Comparison of ENCODE assay signal across 1 cellular context in genomic region chr13:113822266-113822665, GRCh38.
TF ChIP-seq lines count a peak whose summit lies in the region.

No MANE protein-coding gene starts in this region.

TF ChIP-seq in SK-N-SH, 30 proteins besides CTCF, POLR2A, EP300 and RAD21 (continued from another document):
- TF ChIP-seq GABPA (IDR thresholded peaks at IDR 0.05; ENCODE audit: low read depth) (no peak), RCOR1 (IDR thresholded peaks at IDR 0.05; ENCODE audit: low read length) (no peak), TAF1 (IDR thresholded peaks at IDR 0.05; ENCODE audit: borderline replicate concordance, low read depth, low read length) (no peak), CHD2 (IDR thresholded peaks at IDR 0.05; ENCODE audit: low read length, partially characterized antibody) (no peak), TEAD4 (IDR thresholded peaks at IDR 0.05; ENCODE audit: borderline replicate concordance, insufficient read depth) (no peak), POLR2AphosphoS5 (IDR thresholded peaks at IDR 0.05; ENCODE audit: low read depth, low read length) (no peak), RXRA (IDR thresholded peaks at IDR 0.05; ENCODE audit: borderline replicate concordance, low read depth) (no peak), REST (IDR thresholded peaks at IDR 0.05; ENCODE audit: low read depth, low read length) (no peak), ELF1 (IDR thresholded peaks at IDR 0.05) (no peak), FOXJ3 (CRISPR knock-in tag; IDR thresholded peaks at IDR 0.05) (no peak), TCF12 (IDR thresholded peaks at IDR 0.05) (no peak)
